ENCODE assay signal across 17 cellular contexts in the genomic region with DNA sequence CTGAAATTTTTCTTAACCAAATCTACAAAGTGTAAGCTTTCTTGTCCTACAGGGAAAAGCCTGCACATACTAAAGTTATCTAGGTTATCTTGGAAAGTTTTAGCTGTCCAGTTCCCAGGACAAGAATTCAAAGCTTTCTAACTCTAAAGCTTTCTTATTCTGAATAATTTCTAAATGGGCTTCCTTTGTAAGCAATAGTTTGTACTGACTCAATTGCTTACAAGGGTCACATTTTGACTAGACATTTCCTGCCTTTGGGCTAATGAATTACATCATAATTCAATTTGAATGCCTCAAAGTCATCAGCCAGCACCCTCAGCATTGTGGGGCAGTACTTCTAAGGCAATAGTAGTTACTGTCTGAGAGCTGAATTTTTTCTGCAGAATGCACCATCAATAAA.
A peak's percentile ranks its signal among the peaks of the same experiment; 100 is the strongest.
DNase-seq lines count a peak whose midpoint lies in the region; ATAC-seq and TF ChIP-seq lines count a peak whose summit lies in the region.
"Had no signal": no experiment of that assay in that cellular context is flagged by ENCODE, and none has a peak within 500 bp of the region (broad histone marks: within the 10 kb centered on the region; RNA-seq: fewer than 3 reads in every experiment).

No MANE protein-coding gene starts in this region.

- no peak overlapping the region for H3K9ac ChIP-seq in duodenal mucosa (ENCODE audit: low read depth in 1 of 2, low read length in 2 of 2)
- peak overlapping the region; percentile 6 for H3K9ac ChIP-seq in smooth muscle cell (ENCODE audit: low read depth)

- H3K4me2 ChIP-seq in smooth muscle cell = peak overlapping the region; percentile 15

- H3K36me3 ChIP-seq in duodenal mucosa (ENCODE audit: control insufficient read depth in 1 of 2, insufficient read depth in 2 of 2, low read length in 2 of 2) (no peaks in the 10 kb centered on the region), smooth muscle cell (ENCODE audit: low read depth) (no peaks in the 10 kb centered on the region)
- no peaks in the 10 kb centered on the region for H3K36me3 ChIP-seq in CD4-positive, alpha-beta memory T cell (ENCODE audit: insufficient read depth, low read length)
- H3K36me3 ChIP-seq: heart left ventricle, pancreas had no signal

- TF ChIP-seq CTCF in smooth muscle cell (IDR thresholded peaks at IDR 0.05; ENCODE audit: borderline replicate concordance, insufficient read depth, poor library complexity, severe bottlenecking) = no peak

- peaks cover 10 to 20% of the 10 kb centered on the region in 2 donors for H3K36me3 Mint-ChIP-seq in activated T-cell treated with anti-CD3 and anti-CD28 coated beads, Interleukin-2, amount 50 U/mL, for 72 hours (ENCODE audit: insufficient read depth in 2 of 2)
- peaks cover 11 to 36% of the 10 kb centered on the region in 2 donors for H3K36me3 Mint-ChIP-seq in CD4-positive, alpha-beta memory T cell

- H3K4me1 Mint-ChIP-seq in activated T-cell treated with anti-CD3 and anti-CD28 coated beads, Interleukin-2, amount 50 U/mL, for 72 hours (ENCODE audit: low read depth) = peaks cover 57% of the 10 kb centered on the region
- peaks cover 0 to 1% (median 0%) of the 10 kb centered on the region in 4 donors for H3K4me1 Mint-ChIP-seq in CD4-positive, alpha-beta memory T cell

- H3K4me3 Mint-ChIP-seq in activated T-cell treated with anti-CD3 and anti-CD28 coated beads, Interleukin-2, amount 50 U/mL, for 72 hours = peak overlapping the region; percentile 33 to 68
- no peak overlapping the region for H3K4me3 Mint-ChIP-seq in CD4-positive, alpha-beta memory T cell

- H3K4me1 ChIP-seq in duodenal mucosa (ENCODE audit: control insufficient read depth in 1 of 2, insufficient read depth in 2 of 2, low read length in 2 of 2) (no peaks in the 10 kb centered on the region), smooth muscle cell (ENCODE audit: low read depth) (peaks cover 12% of the 10 kb centered on the region)
- H3K4me1 ChIP-seq in CD4-positive, alpha-beta memory T cell (ENCODE audit: insufficient read depth, low read length) = no peaks in the 10 kb centered on the region

- H3K9me3 Mint-ChIP-seq in activated T-cell treated with anti-CD3 and anti-CD28 coated beads, Interleukin-2, amount 50 U/mL, for 72 hours = peaks cover 5 to 11% of the 10 kb centered on the region in 2 donors
- H3K9me3 Mint-ChIP-seq in CD4-positive, alpha-beta memory T cell = peaks cover 0 to 16% (median 7%) of the 10 kb centered on the region in 8 donors

- peak; percentile 22 to 24 for DNase-seq in activated T-cell treated with anti-CD3 and anti-CD28 coated beads, Interleukin-2, amount 50 U/mL, for 72 hours
- no peak for DNase-seq in activated T-cell treated with anti-CD3 and anti-CD28 coated beads, Interleukin-2, amount 50 U/mL, for 1 hour
- DNase-seq in smooth muscle cell (lab: John Stamatoyannopoulos, UW; ENCODE audit: unreplicated experiment) (no peak), NCI-H524 treated with DMSO at 0.1 percent for 48 hours (lab: John Stamatoyannopoulos, UW) (no peak)
- no peak for DNase-seq in CD4-positive, alpha-beta memory T cell
- DNase-seq: COR-L47, heart left ventricle, kidney, NCI-H748 treated with DMSO at 0.1 percent for 48 hours, pancreas, small intestine had no signal

- H3K9me3 ChIP-seq in duodenal mucosa (ENCODE audit: control insufficient read depth in 1 of 2, low read length in 2 of 2) (peaks cover 0 to 2% of the 10 kb centered on the region in 2 donors), smooth muscle cell (replicated peaks; ENCODE audit: low read depth) (no peaks in the 10 kb centered on the region)
- H3K9me3 ChIP-seq in CD4-positive, alpha-beta memory T cell (ENCODE audit: control insufficient read depth in 1 of 2, low read length in 2 of 2) = no peaks in the 10 kb centered on the region
- H3K9me3 ChIP-seq: pancreas had no signal

- CTCF ChIA-PET in CD4-positive, alpha-beta memory T cell (lab: Charles Lee; ENCODE audit: partially characterized antibody) = interaction anchor here (1.4 kb wide), 1 partner anchor 24 kb away, joined by 9 read pairs; no protein-coding TSS in a partner anchor

- no peaks in the 10 kb centered on the region for H3K79me2 ChIP-seq in smooth muscle cell (ENCODE audit: low read depth)

- H3F3A ChIP-seq in smooth muscle cell (ENCODE audit: low read depth) = peaks cover 3% of the 10 kb centered on the region

- no peaks in the 10 kb centered on the region for H4K20me1 ChIP-seq in smooth muscle cell (ENCODE audit: low read depth)

- ATAC-seq in activated T-cell treated with anti-CD3 and anti-CD28 coated beads, Interleukin-2, amount 50 U/mL, for 72 hours (replicated peaks in 1 of 2) = peak; percentile 51 to 60
- ATAC-seq in HG03354 (IDR thresholded peaks at IDR 0.05; ENCODE audit: poor library complexity, severe bottlenecking, unreplicated experiment) (peak; percentile 74), HG02642 (IDR thresholded peaks at IDR 0.05; ENCODE audit: poor library complexity, unreplicated experiment) (no peak)
- ATAC-seq: HCT116, heart left ventricle, Panc1, pancreas had no signal

- peak overlapping the region; percentile 37 for H3K27ac ChIP-seq in duodenal mucosa (ENCODE audit: low read depth, low read length)
- H3K27ac ChIP-seq in smooth muscle cell (ENCODE audit: low read depth) = peak overlapping the region; percentile 92
- H3K27ac ChIP-seq in CD4-positive, alpha-beta memory T cell (ENCODE audit: low read depth, low read length) = no peak overlapping the region
- H3K27ac ChIP-seq: pancreas had no signal

- H3K27me3 Mint-ChIP-seq in activated T-cell treated with anti-CD3 and anti-CD28 coated beads, Interleukin-2, amount 50 U/mL, for 72 hours (ENCODE audit: low read depth) = peaks cover 5% of the 10 kb centered on the region
- H3K27me3 Mint-ChIP-seq in CD4-positive, alpha-beta memory T cell = no peaks in the 10 kb centered on the region

- intact Hi-C loops in CD4-positive, alpha-beta memory T cell (cut with micrococcal nuclease) = no loop called here

- H2AFZ ChIP-seq in smooth muscle cell (ENCODE audit: low read depth) = no peak overlapping the region

- H3K27ac Mint-ChIP-seq in activated T-cell treated with anti-CD3 and anti-CD28 coated beads, Interleukin-2, amount 50 U/mL, for 72 hours = peak overlapping the region; percentile 90
- no peak overlapping the region for H3K27ac Mint-ChIP-seq in CD4-positive, alpha-beta memory T cell

- POLR2A ChIA-PET in CD4-positive, alpha-beta memory T cell (lab: Charles Lee; ENCODE audit: partially characterized antibody) = no interaction called here

- H3K4me3 ChIP-seq in duodenal mucosa (ENCODE audit: low read depth in 1 of 2, low read length in 2 of 2) (no peak overlapping the region), smooth muscle cell (no peak overlapping the region)
- no peak overlapping the region for H3K4me3 ChIP-seq in CD4-positive, alpha-beta memory T cell (ENCODE audit: low read length in 2 of 2)
- H3K4me3 ChIP-seq: coronary artery, heart left ventricle, pancreas had no signal

- H3K27me3 ChIP-seq in duodenal mucosa (ENCODE audit: control insufficient read depth in 1 of 2, insufficient read depth in 2 of 2, low read length in 2 of 2) (no peaks in the 10 kb centered on the region), smooth muscle cell (ENCODE audit: low read depth) (no peaks in the 10 kb centered on the region)
- no peaks in the 10 kb centered on the region for H3K27me3 ChIP-seq in CD4-positive, alpha-beta memory T cell (ENCODE audit: insufficient read depth, low read length)
- H3K27me3 ChIP-seq: heart left ventricle, pancreas had no signal

Comparison
In these comparisons a context has a peak if more than half of its experiments do, and no peak if none do; other contexts are left out.
1. DNase-seq: peak in activated T-cell treated with anti-CD3 and anti-CD28 coated beads, Interleukin-2, amount 50 U/mL, for 72 hours (2 of 2); none in activated T-cell treated with anti-CD3 and anti-CD28 coated beads, Interleukin-2, amount 50 U/mL, for 1 hour (single experiment), smooth muscle cell (single experiment), CD4-positive, alpha-beta memory T cell (0 of 5) and NCI-H524 treated with DMSO at 0.1 percent for 48 hours (single experiment).
2. H3K4me3 Mint-ChIP-seq: peak in activated T-cell treated with anti-CD3 and anti-CD28 coated beads, Interleukin-2, amount 50 U/mL, for 72 hours (2 of 2); none in CD4-positive, alpha-beta memory T cell (0 of 8).